1 cellular context compared by ENCODE assay signal in genomic region chr2:36511858-36512630, GRCh38.
A peak's percentile ranks its signal among the peaks of the same experiment; 100 is the strongest.
TF ChIP-seq lines count a peak whose summit lies in the region.

No MANE protein-coding gene starts in this region.

TF ChIP-seq in K562, 482 proteins besides CTCF, POLR2A, EP300 and RAD21 (continued from another document and continues in another):
- TF ChIP-seq THRB (CRISPR knock-in tag; conservative IDR thresholded peaks at IDR 0.05), result no peak
- TF ChIP-seq XRCC3 (IDR thresholded peaks at IDR 0.05), result no peak
- no peak for TF ChIP-seq ATF2 (CRISPR knock-in tag; IDR thresholded peaks at IDR 0.05)
- TF ChIP-seq ELF1 (tag; IDR thresholded peaks at IDR 0.05), result no peak
- no peak for TF ChIP-seq MYBL2 (IDR thresholded peaks at IDR 0.05; ENCODE audit: low read depth)
- no peak for TF ChIP-seq MYBL2 (CRISPR knock-in tag; IDR thresholded peaks at IDR 0.05; ENCODE audit: borderline replicate concordance)
- peak; percentile 88 for TF ChIP-seq ARID1B (IDR thresholded peaks at IDR 0.05)
- peak; percentile 88 for TF ChIP-seq CBFA2T3 (IDR thresholded peaks at IDR 0.05)
- TF ChIP-seq PBX2 (CRISPR knock-in tag; IDR thresholded peaks at IDR 0.05; ENCODE audit: low read depth), result no peak
- no peak for TF ChIP-seq PBX2 (tag; conservative IDR thresholded peaks at IDR 0.05; ENCODE audit: low read depth)
- no peak for TF ChIP-seq TCF7L2 (IDR thresholded peaks at IDR 0.05; ENCODE audit: low read depth, low read length)
- no peak for TF ChIP-seq BRD4 (IDR thresholded peaks at IDR 0.05)
- no peak for TF ChIP-seq KHSRP (IDR thresholded peaks at IDR 0.05)
- no peak for TF ChIP-seq ZBTB11 (CRISPR knock-in tag; IDR thresholded peaks at IDR 0.05)
- TF ChIP-seq ZBTB26 (CRISPR knock-in tag; IDR thresholded peaks at IDR 0.05), result no peak
- TF ChIP-seq GATA2 (CRISPR knock-in tag; IDR thresholded peaks at IDR 0.05), result peak; percentile 80
- no peak for TF ChIP-seq SIRT6 (IDR thresholded peaks at IDR 0.05; ENCODE audit: low read depth, low read length)
- 0 out of 2 replicates have a peak, but pooled peaks have one; percentile 32 for TF ChIP-seq DIDO1 (tag; IDR thresholded peaks at IDR 0.05; ENCODE audit: low read depth)
- no peak for TF ChIP-seq CBX5 (IDR thresholded peaks at IDR 0.05; ENCODE audit: borderline replicate concordance, low read depth)
- TF ChIP-seq HNRNPL (IDR thresholded peaks at IDR 0.05; ENCODE audit: low read depth, low read length), result no peak
- no peak for TF ChIP-seq FOXJ2 (tag; IDR thresholded peaks at IDR 0.05)
- 0 out of 2 replicates have a peak, but pooled peaks have one; percentile 44 for TF ChIP-seq PML (IDR thresholded peaks at IDR 0.05; ENCODE audit: low read length)
- TF ChIP-seq ZNF121 (CRISPR knock-in tag; conservative IDR thresholded peaks at IDR 0.05), result no peak
- TF ChIP-seq SMAD2 (IDR thresholded peaks at IDR 0.05; ENCODE audit: low read depth, low read length), result no peak
- peak; percentile 52 for TF ChIP-seq NFIC (IDR thresholded peaks at IDR 0.05)
- no peak for TF ChIP-seq NR0B1 (IDR thresholded peaks at IDR 0.05; ENCODE audit: partially characterized antibody)
- TF ChIP-seq TCF3 (CRISPR knock-in tag; IDR thresholded peaks at IDR 0.05), result peak; percentile 85
- no peak for TF ChIP-seq ZNF592 (IDR thresholded peaks at IDR 0.05)
- TF ChIP-seq STAT5A (IDR thresholded peaks at IDR 0.05; ENCODE audit: borderline replicate concordance, low read length), result peak; percentile 48
- no peak for TF ChIP-seq RAD51 (IDR thresholded peaks at IDR 0.05; ENCODE audit: borderline replicate concordance, low read depth)
- no peak for TF ChIP-seq SETDB1 (IDR thresholded peaks at IDR 0.05; ENCODE audit: low read length)
- TF ChIP-seq CHD1 (IDR thresholded peaks at IDR 0.05; ENCODE audit: low read length), result no peak
- TF ChIP-seq ZKSCAN1 (IDR thresholded peaks at IDR 0.05; ENCODE audit: low read depth, low read length), result no peak
- peak; percentile 76 to 78; a peak in 3 of 4 replicates for TF ChIP-seq FOXK2 (conservative IDR thresholded peaks at IDR 0.05 in 1 of 2, IDR thresholded peaks at IDR 0.05 in 1 of 2; ENCODE audit: low read depth in 2 of 2)
- peak; percentile 84 for TF ChIP-seq TAL1 (IDR thresholded peaks at IDR 0.05)
- no peak for TF ChIP-seq ZNF431 (CRISPR knock-in tag; IDR thresholded peaks at IDR 0.05)
- TF ChIP-seq SRSF7 (optimal IDR thresholded peaks at IDR 0.05; ENCODE audit: low read depth, low read length), result no peak
- 0 out of 2 replicates have a peak, but pooled peaks have one; percentile 30 for TF ChIP-seq FOXM1 (IDR thresholded peaks at IDR 0.05; ENCODE audit: low read depth)
- no peak for TF ChIP-seq FOXM1 (CRISPR knock-in tag; IDR thresholded peaks at IDR 0.05; ENCODE audit: low read depth)
- 0 out of 2 replicates have a peak, but pooled peaks have one; percentile 45 for TF ChIP-seq FOXP1 (CRISPR knock-in tag; IDR thresholded peaks at IDR 0.05)
- peak; percentile 51; the same call in 1 of the 2 replicates for TF ChIP-seq NBN (IDR thresholded peaks at IDR 0.05; ENCODE audit: low read depth)
- TF ChIP-seq THRAP3 (IDR thresholded peaks at IDR 0.05; ENCODE audit: borderline replicate concordance), result no peak
- no peak for TF ChIP-seq ZNF143 (CRISPR knock-in tag; IDR thresholded peaks at IDR 0.05)
- TF ChIP-seq THRA (IDR thresholded peaks at IDR 0.05), result no peak
- TF ChIP-seq ZNF512 (tag; IDR thresholded peaks at IDR 0.05), result no peak
- no peak for TF ChIP-seq ZNF212 (CRISPR knock-in tag; IDR thresholded peaks at IDR 0.05)
- TF ChIP-seq CCAR2 (IDR thresholded peaks at IDR 0.05; ENCODE audit: low read depth, low read length), result no peak
- TF ChIP-seq ZNF41 (CRISPR knock-in tag; conservative IDR thresholded peaks at IDR 0.05), result no peak
- no peak for TF ChIP-seq HCFC1 (IDR thresholded peaks at IDR 0.05; ENCODE audit: low read depth, low read length)
- no peak for TF ChIP-seq ETV1 (tag; conservative IDR thresholded peaks at IDR 0.05; ENCODE audit: low read depth)
- TF ChIP-seq PTTG1 (tag; IDR thresholded peaks at IDR 0.05; ENCODE audit: low read depth), result no peak
- no peak for TF ChIP-seq BACH1 (tag; IDR thresholded peaks at IDR 0.05)
- TF ChIP-seq CC2D1A (IDR thresholded peaks at IDR 0.05), result no peak
- no peak for TF ChIP-seq ZKSCAN3 (CRISPR knock-in tag; IDR thresholded peaks at IDR 0.05)
- no peak for TF ChIP-seq SPI1 (IDR thresholded peaks at IDR 0.05; ENCODE audit: borderline replicate concordance, low read depth, low read length)
- TF ChIP-seq TRIM28 (IDR thresholded peaks at IDR 0.05), result no peak
